ENCODE assay signal across 8 cellular contexts in genomic region chr6:63598001-63598250, GRCh38. TPM values are rescaled to one million over a fixed set of nuclear protein-coding genes. Genes with fewer than 3 reads are reported as not detected.
DNase-seq lines count a peak whose midpoint lies in the region; ATAC-seq and TF ChIP-seq lines count a peak whose summit lies in the region.

No MANE protein-coding gene starts in this region.

- H3K9me3 Mint-ChIP-seq in activated T-cell treated with anti-CD3 and anti-CD28 coated beads, Interleukin-2, amount 50 U/mL, for 24 hours, result no peaks in the 10 kb centered on the region
- H3K9me3 Mint-ChIP-seq in type B pancreatic cell, result no peaks in the 10 kb centered on the region

- no peaks in the 10 kb centered on the region for H3K9me3 ChIP-seq in adipocyte (ENCODE audit: control insufficient read depth, low read length)
- no peaks in the 10 kb centered on the region for H3K9me3 ChIP-seq in liver (ENCODE audit: control insufficient read depth in 4 of 4, low read length in 3 of 4)

- peaks cover 10% of the 10 kb centered on the region for H3K27me3 Mint-ChIP-seq in activated T-cell treated with anti-CD3 and anti-CD28 coated beads, Interleukin-2, amount 50 U/mL, for 24 hours
- H3K27me3 Mint-ChIP-seq in type B pancreatic cell, result no peaks in the 10 kb centered on the region

- peak overlapping the region in 1 of 2 donors; percentile 11 for H3K27ac ChIP-seq in liver (ENCODE audit: low read depth in 1 of 2, low read length in 2 of 2)

- peak overlapping the region; percentile 80 for H3K4me3 Mint-ChIP-seq in activated T-cell treated with anti-CD3 and anti-CD28 coated beads, Interleukin-2, amount 50 U/mL, for 24 hours
- H3K4me3 Mint-ChIP-seq in type B pancreatic cell, result peak overlapping the region; percentile 99

- H3K36me3 ChIP-seq in adipocyte (ENCODE audit: control insufficient read depth, insufficient read depth, low read length, severe bottlenecking), result no peaks in the 10 kb centered on the region
- no peaks in the 10 kb centered on the region for H3K36me3 ChIP-seq in liver (ENCODE audit: control insufficient read depth in 4 of 4, insufficient read depth in 3 of 4, low read depth in 1 of 4, low read length in 3 of 4)

- peaks cover 8% of the 10 kb centered on the region for H3K4me1 ChIP-seq in adipocyte (ENCODE audit: control insufficient read depth, insufficient read depth, low read length)
- peaks cover 0 to 15% (median 3%) of the 10 kb centered on the region in 4 donors for H3K4me1 ChIP-seq in liver (ENCODE audit: control insufficient read depth in 4 of 4, insufficient read depth in 4 of 4, low read length in 3 of 4)

- no peak for DNase-seq in activated T-cell treated with anti-CD3 and anti-CD28 coated beads, Interleukin-2, amount 50 U/mL, for 24 hours
- no peak for DNase-seq in activated T-cell treated with anti-CD3 and anti-CD28 coated beads, Interleukin-2, amount 50 U/mL, for 1 hour
- DNase-seq in adipocyte (ENCODE audit: low read depth), result no peak
- no peak for DNase-seq in type B pancreatic cell (ENCODE audit: extremely low spot score, unreplicated experiment)
- no peak for DNase-seq in activated CD4-positive, alpha-beta T cell treated with anti-CD3 and anti-CD28 coated beads, Interleukin-2, amount 50 U/mL, for 48 hours
- DNase-seq in stimulated activated CD4-positive, alpha-beta T cell treated with anti-CD3 and anti-CD28 coated beads, Interleukin-2, amount 100 ng/mL, for 48 hours, result no peak

- H3K27me3 ChIP-seq in adipocyte (replicated peaks; ENCODE audit: control insufficient read depth, insufficient read depth, low read length) (no peaks in the 10 kb centered on the region), liver (ENCODE audit: control insufficient read depth in 4 of 4, insufficient read depth in 4 of 4, low read length in 3 of 4) (no peaks in the 10 kb centered on the region)

- ATAC-seq in HG03342 (IDR thresholded peaks at IDR 0.05; ENCODE audit: unreplicated experiment), result peak; percentile 6

- H3K9ac ChIP-seq in adipocyte (ENCODE audit: low read length) (peak overlapping the region; percentile 72), liver (ENCODE audit: low read depth in 1 of 2, low read length in 2 of 2) (peak overlapping the region in 1 of 2 donors; percentile 51)

- no peaks in the 10 kb centered on the region for H3K36me3 Mint-ChIP-seq in activated T-cell treated with anti-CD3 and anti-CD28 coated beads, Interleukin-2, amount 50 U/mL, for 24 hours (ENCODE audit: low read depth)
- no peaks in the 10 kb centered on the region for H3K36me3 Mint-ChIP-seq in type B pancreatic cell

- TF ChIP-seq RAD21 in liver (IDR thresholded peaks at IDR 0.05), result no peak

- peak overlapping the region; percentile 91 for H3K4me3 ChIP-seq in adipocyte (ENCODE audit: low read length)
- peak overlapping the region; percentile 56 to 76 (median 60) for H3K4me3 ChIP-seq in liver (ENCODE audit: low read depth in 1 of 3, low read length in 3 of 3)

- no peak overlapping the region for H3K27ac Mint-ChIP-seq in activated T-cell treated with anti-CD3 and anti-CD28 coated beads, Interleukin-2, amount 50 U/mL, for 24 hours
- peak overlapping the region; percentile 91 for H3K27ac Mint-ChIP-seq in type B pancreatic cell

- WGBS in liver, result 2% methylated on average over 4 of the region's 4 CpGs

- H3K4me1 Mint-ChIP-seq in activated T-cell treated with anti-CD3 and anti-CD28 coated beads, Interleukin-2, amount 50 U/mL, for 24 hours (ENCODE audit: low read depth), result peaks cover 16% of the 10 kb centered on the region
- peaks cover 7% of the 10 kb centered on the region for H3K4me1 Mint-ChIP-seq in type B pancreatic cell (ENCODE audit: unreplicated experiment)

- TF ChIP-seq CTCF in liver (IDR thresholded peaks at IDR 0.05; ENCODE audit: low read depth, low read length, missing input control) (peak; percentile 1), type B pancreatic cell (conservative IDR thresholded peaks at IDR 0.05) (no peak)

TF ChIP-seq in liver, 16 proteins besides CTCF, POLR2A, EP300 and RAD21:
- TF ChIP-seq, protein P1, sequence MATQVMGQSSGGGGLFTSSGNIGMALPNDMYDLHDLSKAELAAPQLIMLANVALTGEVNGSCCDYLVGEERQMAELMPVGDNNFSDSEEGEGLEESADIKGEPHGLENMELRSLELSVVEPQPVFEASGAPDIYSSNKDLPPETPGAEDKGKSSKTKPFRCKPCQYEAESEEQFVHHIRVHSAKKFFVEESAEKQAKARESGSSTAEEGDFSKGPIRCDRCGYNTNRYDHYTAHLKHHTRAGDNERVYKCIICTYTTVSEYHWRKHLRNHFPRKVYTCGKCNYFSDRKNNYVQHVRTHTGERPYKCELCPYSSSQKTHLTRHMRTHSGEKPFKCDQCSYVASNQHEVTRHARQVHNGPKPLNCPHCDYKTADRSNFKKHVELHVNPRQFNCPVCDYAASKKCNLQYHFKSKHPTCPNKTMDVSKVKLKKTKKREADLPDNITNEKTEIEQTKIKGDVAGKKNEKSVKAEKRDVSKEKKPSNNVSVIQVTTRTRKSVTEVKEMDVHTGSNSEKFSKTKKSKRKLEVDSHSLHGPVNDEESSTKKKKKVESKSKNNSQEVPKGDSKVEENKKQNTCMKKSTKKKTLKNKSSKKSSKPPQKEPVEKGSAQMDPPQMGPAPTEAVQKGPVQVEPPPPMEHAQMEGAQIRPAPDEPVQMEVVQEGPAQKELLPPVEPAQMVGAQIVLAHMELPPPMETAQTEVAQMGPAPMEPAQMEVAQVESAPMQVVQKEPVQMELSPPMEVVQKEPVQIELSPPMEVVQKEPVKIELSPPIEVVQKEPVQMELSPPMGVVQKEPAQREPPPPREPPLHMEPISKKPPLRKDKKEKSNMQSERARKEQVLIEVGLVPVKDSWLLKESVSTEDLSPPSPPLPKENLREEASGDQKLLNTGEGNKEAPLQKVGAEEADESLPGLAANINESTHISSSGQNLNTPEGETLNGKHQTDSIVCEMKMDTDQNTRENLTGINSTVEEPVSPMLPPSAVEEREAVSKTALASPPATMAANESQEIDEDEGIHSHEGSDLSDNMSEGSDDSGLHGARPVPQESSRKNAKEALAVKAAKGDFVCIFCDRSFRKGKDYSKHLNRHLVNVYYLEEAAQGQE (IDR thresholded peaks at IDR 0.05), result peak; percentile 7
- TF ChIP-seq JUND (IDR thresholded peaks at IDR 0.05) (no peak), ZBTB33 (IDR thresholded peaks at IDR 0.05) (no peak), HNF4G (IDR thresholded peaks at IDR 0.05) (no peak)

RNA-seq across cellular contexts. Expression of gene PTP4A1, which starts 25.6 kb away (rescaled TPM):
- total RNA-seq in liver (100 to 1,000 TPM; 190 to 237 TPM), type B pancreatic cell (ENCODE audit: low replicate concordance) (85.6 and 133 TPM in 2 replicates)
- 100 to 1,000 TPM in 1 of 2 donors, 10 to 100 TPM in 1; 34.3 to 114 TPM for polyA plus RNA-seq in liver

RNA-seq across cellular contexts. Expression of gene PHF3, which starts 37.7 kb away (rescaled TPM):
- 10 to 100 TPM; 38.6 to 38.9 TPM for total RNA-seq in liver
- polyA plus RNA-seq in liver, result 10 to 100 TPM in 1 of 2 donors, 1 to 10 TPM in 1; 7.7 to 11.7 TPM
- total RNA-seq in type B pancreatic cell (ENCODE audit: low replicate concordance), result 46.7 and 50.6 TPM in 2 replicates
